11 cellular contexts compared by ENCODE assay signal in the genomic region with DNA sequence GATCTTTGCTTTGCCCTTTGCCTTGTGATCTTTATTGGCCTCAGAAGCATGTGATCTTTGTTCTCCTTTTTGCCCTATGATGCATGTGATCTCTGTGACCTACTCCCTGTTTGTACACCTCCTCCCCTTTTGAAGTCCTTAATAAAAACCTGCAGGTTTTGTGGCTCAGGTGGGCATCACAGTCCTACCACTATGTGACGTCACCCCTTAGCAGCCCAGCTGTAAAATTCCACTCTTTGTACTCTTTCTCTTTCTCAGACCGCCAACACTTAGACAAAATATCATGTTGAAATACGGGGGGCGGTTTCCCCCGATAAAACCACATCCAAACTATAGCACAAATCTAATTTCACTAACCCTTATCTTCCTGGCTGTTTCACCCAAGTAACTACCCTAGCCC.
"Had no signal": no experiment of that assay in that cellular context is flagged by ENCODE, and none has a peak within 500 bp of the region (broad histone marks: within the 10 kb centered on the region; RNA-seq: fewer than 3 reads in every experiment).

No MANE protein-coding gene starts in this region.

- FAIRE-seq: H1, H54 had no signal

- ATAC-seq: GM23338, HCT116 had no signal

- H3K4me3 ChIP-seq: GM23248, GM23338, HAP-1 had no signal

- H3K27ac ChIP-seq: GM23248 had no signal

- H3K36me3 ChIP-seq: HAP-1 had no signal

- H3K4me1 ChIP-seq: HAP-1 had no signal

- DNase-seq: GM23248, GOT3, H7, H9, HCEC 1CT, HFFc6 had no signal

- H3K9ac ChIP-seq: GM23248 had no signal

- H2AFZ ChIP-seq: GM23248, GM23338 had no signal

- H3K4me2 ChIP-seq: GM23338 had no signal
